Comparison of ENCODE assay signal across 19 cellular contexts in genomic region chr10:4676566-4676965, GRCh38.
DNase-seq lines count a peak whose midpoint lies in the region; ATAC-seq, FAIRE-seq and TF ChIP-seq lines count a peak whose summit lies in the region.
"Had no signal": no experiment of that assay in that cellular context is flagged by ENCODE, and none has a peak within 500 bp of the region (broad histone marks: within the 10 kb centered on the region; RNA-seq: fewer than 3 reads in every experiment).

No MANE protein-coding gene starts in this region.

- dilution Hi-C loops in mammary epithelial cell (cut with HindIII; ENCODE audit: low sequenced_read_pairs) = loop anchor here (5.0 to 25.0 kb wide), 3 partner anchors 86 to 911 kb away; no protein-coding TSS in a partner anchor

- ATAC-seq in left colon (peak; percentile 21), GM23338 (no peak)
- ATAC-seq: HCT116 had no signal

- H3K36me3 ChIP-seq in mammary epithelial cell (ENCODE audit: insufficient read depth, low read length) = no peaks in the 10 kb centered on the region
- H3K36me3 ChIP-seq in transverse colon = no peaks in the 10 kb centered on the region
- H3K36me3 ChIP-seq in GM23338 (ENCODE audit: insufficient read depth) = no peaks in the 10 kb centered on the region
- H3K36me3 ChIP-seq in GM23248 (ENCODE audit: low read depth) = no peaks in the 10 kb centered on the region
- H3K36me3 ChIP-seq: Peyer's patch had no signal

- intact Hi-C loops in mammary epithelial cell (cut with micrococcal nuclease) (loop anchor here (10.0 kb wide), 1 partner anchor 762 kb away; no protein-coding TSS in a partner anchor), left colon (cut with DNase I, micrococcal nuclease) (no loop called here), transverse colon (cut with DNase I; ENCODE audit: low total_unique reads) (no loop called here)

- H3K27me3 Mint-ChIP-seq in GM23338 (ENCODE audit: insufficient read depth, low read depth, poor library complexity) = no peaks in the 10 kb centered on the region

- H3K9me2 ChIP-seq in GM23338 (ENCODE audit: insufficient read depth) = no peaks in the 10 kb centered on the region
- no peaks in the 10 kb centered on the region for H3K9me2 ChIP-seq in GM23248 (ENCODE audit: insufficient read depth)
- H3K9me2 ChIP-seq: SK-N-SH had no signal

- H3K4me3 ChIP-seq in mammary epithelial cell (replicated peaks in 1 of 3; ENCODE audit: insufficient read depth in 1 of 3, low read depth in 2 of 3, low read length in 3 of 3) (peak overlapping the region in 2 of 3 experiments; percentile 61), transverse colon (no peak overlapping the region), GM23338 (no peak overlapping the region), GM23248 (no peak overlapping the region)

- no peaks in the 10 kb centered on the region for H3K36me3 Mint-ChIP-seq in GM23338 (ENCODE audit: low read depth)
- H3K36me3 Mint-ChIP-seq: CD4-positive, CD25-positive, alpha-beta regulatory T cell had no signal

- peak; percentile 69 for DNase-seq in HT1080 (ENCODE audit: low read depth)
- no peak for DNase-seq in mammary epithelial cell
- no peak for DNase-seq in left colon
- no peak for DNase-seq in transverse colon
- DNase-seq in urothelium cell line (ENCODE audit: low spot score) = no peak
- no peak for DNase-seq in GM23338 (ENCODE audit: low spot score)
- DNase-seq in GM23248 = no peak
- DNase-seq: CD4-positive, CD25-positive, alpha-beta regulatory T cell; NCI-H1048; NCI-H1436 treated with DMSO at 0.1 percent for 48 hours; NCI-H2081; NCI-H2227 treated with DMSO at 0.1 percent for 48 hours; NCI-H524; Peyer's patch; SHP77; SK-N-SH had no signal

- peaks cover 5% of the 10 kb centered on the region for H3K4me1 Mint-ChIP-seq in GM23338
- H3K4me1 Mint-ChIP-seq: B cell; CD4-positive, CD25-positive, alpha-beta regulatory T cell had no signal

- H3K9ac ChIP-seq in mammary epithelial cell (ENCODE audit: insufficient read depth, low read length) (peak overlapping the region; percentile 82), GM23248 (no peak overlapping the region)
- H3K9ac ChIP-seq: KMS-11 had no signal

- H3K9me3 ChIP-seq in mammary epithelial cell (replicated peaks; ENCODE audit: insufficient read depth, low read length) (no peaks in the 10 kb centered on the region), transverse colon (no peaks in the 10 kb centered on the region), GM23248 (ENCODE audit: low read depth) (no peaks in the 10 kb centered on the region)
- H3K9me3 ChIP-seq: Peyer's patch, SK-N-SH had no signal

- no TSS peak for BruUV-seq in mammary epithelial cell (replicated peaks; lab: Mats Ljungman, UMichigan)

- H3K27ac Mint-ChIP-seq in GM23338 = no peak overlapping the region
- H3K27ac Mint-ChIP-seq: B cell; CD4-positive, CD25-positive, alpha-beta regulatory T cell had no signal

- CTCF ChIA-PET in mammary epithelial cell (lab: Charles Lee; ENCODE audit: low non-redundant PET) = no interaction called here

- H3K79me2 ChIP-seq in mammary epithelial cell (ENCODE audit: insufficient read depth, low read length) (peaks cover 41% of the 10 kb centered on the region), GM23338 (replicated peaks; ENCODE audit: insufficient read depth) (no peaks in the 10 kb centered on the region), GM23248 (ENCODE audit: insufficient read depth) (peaks cover 10% of the 10 kb centered on the region; the same call in 1 of the 2 replicates)

- H3K9me3 Mint-ChIP-seq in GM23338 = no peaks in the 10 kb centered on the region
- H3K9me3 Mint-ChIP-seq: CD4-positive, CD25-positive, alpha-beta regulatory T cell had no signal

- H3K4me1 ChIP-seq in mammary epithelial cell (ENCODE audit: insufficient read depth, low read length) = peaks cover 53% of the 10 kb centered on the region
- peaks cover 8 to 34% (median 17%) of the 10 kb centered on the region in 4 donors for H3K4me1 ChIP-seq in transverse colon
- H3K4me1 ChIP-seq in GM23338 (ENCODE audit: insufficient read depth) = no peaks in the 10 kb centered on the region
- peaks cover 29% of the 10 kb centered on the region for H3K4me1 ChIP-seq in GM23248 (ENCODE audit: insufficient read depth)

- H3K4me2 ChIP-seq in mammary epithelial cell (ENCODE audit: insufficient read depth, low read depth, low read length) (peak overlapping the region; percentile 92), GM23338 (no peak overlapping the region), GM23248 (ENCODE audit: unreplicated experiment) (no peak overlapping the region)
- H3K4me2 ChIP-seq: KMS-11 had no signal

- H3F3A ChIP-seq in GM23338 (replicated peaks; ENCODE audit: low read depth) (no peaks in the 10 kb centered on the region), GM23248 (ENCODE audit: insufficient read depth) (peaks cover 27% of the 10 kb centered on the region)

- no peak for TF ChIP-seq CTCF in mammary epithelial cell (conservative IDR thresholded peaks at IDR 0.05 in 1 of 2, IDR thresholded peaks at IDR 0.05 in 1 of 2; ENCODE audit: extremely low read depth in 1 of 2, insufficient read depth in 1 of 2, low read depth in 1 of 2, low read length in 2 of 2)
- TF ChIP-seq CTCF in transverse colon (IDR thresholded peaks at IDR 0.05) = no peak
- no peak for TF ChIP-seq CTCF in GM23338 (conservative IDR thresholded peaks at IDR 0.05; ENCODE audit: low read depth in 2 of 2)

- H3K4me3 Mint-ChIP-seq in GM23338 = no peak overlapping the region
- H3K4me3 Mint-ChIP-seq: B cell; CD4-positive, CD25-positive, alpha-beta regulatory T cell had no signal

- H3K27ac ChIP-seq in mammary epithelial cell (ENCODE audit: insufficient read depth, low read depth, low read length) (peak overlapping the region; percentile 100), transverse colon (peak overlapping the region in 3 of 4 donors; percentile 24 to 71 (median 25)), GM23338 (ENCODE audit: low read depth) (no peak overlapping the region), GM23248 (no peak overlapping the region)
- H3K27ac ChIP-seq: KMS-11 had no signal

- H4K20me1 ChIP-seq in mammary epithelial cell (ENCODE audit: insufficient read depth, low read length) (no peaks in the 10 kb centered on the region), GM23338 (replicated peaks; ENCODE audit: insufficient read depth) (no peaks in the 10 kb centered on the region), GM23248 (ENCODE audit: insufficient read depth) (no peaks in the 10 kb centered on the region)

- TF ChIP-seq EP300 in transverse colon (IDR thresholded peaks at IDR 0.05; ENCODE audit: low read depth) = no peak

- in situ Hi-C loops in mammary epithelial cell (cut with MboI; ENCODE audit: low sequenced_read_pairs in 2 of 2) (loop anchor here in 1 of 2 donors (10.0 kb wide), 1 partner anchor 892 kb away; the partner anchor contains the start of gene KLF6), transverse colon (cut with MboI; ENCODE audit: low pct_ligation_motif_present in 1 of 4, low pct_unique_long_range_greater_than_20kb in 1 of 4, low sequenced_read_pairs in 3 of 4) (no loop called here), GM23248 (cut with MboI) (loop anchor here (10.0 kb wide), 1 partner anchor 88 kb away; no protein-coding TSS in a partner anchor)

- WGBS in mammary epithelial cell (ENCODE audit: low coverage, missing lambda C conversion rate) = 94% methylated on average over 3 of the region's 3 CpGs
- 89 to 97% methylated on average over 2 to 3 of the region's 3 CpGs for WGBS in transverse colon (ENCODE audit: low coverage in 1 of 2), 2 donors
- WGBS in GM23248 (ENCODE audit: low coverage in 1 of 2, low lambda C conversion rate in 2 of 2, missing lambda C conversion rate in 2 of 2), 2 experiments = 99 to 100% methylated on average over 3 of the region's 3 CpGs

- no peak for TF ChIP-seq POLR2A in transverse colon (IDR thresholded peaks at IDR 0.05)

- H3K27me3 ChIP-seq in mammary epithelial cell (ENCODE audit: insufficient read depth, low read length) (no peaks in the 10 kb centered on the region), transverse colon (no peaks in the 10 kb centered on the region), GM23338 (ENCODE audit: insufficient read depth) (no peaks in the 10 kb centered on the region), GM23248 (replicated peaks; ENCODE audit: insufficient read depth) (no peaks in the 10 kb centered on the region)
- H3K27me3 ChIP-seq: Peyer's patch had no signal

- no peak for FAIRE-seq in urothelium cell line (lab: Jason Lieb, UNC)

- no peak overlapping the region for H2AFZ ChIP-seq in mammary epithelial cell (ENCODE audit: low read depth, low read length)
- no peak overlapping the region for H2AFZ ChIP-seq in GM23338
- H2AFZ ChIP-seq in GM23248 = no peak overlapping the region

TF ChIP-seq in GM23338, 12 proteins besides CTCF, POLR2A, EP300 and RAD21 (continues in another document):
- TF ChIP-seq ZNF331 (CRISPR knock-in tag; IDR thresholded peaks at IDR 0.05; ENCODE audit: low read depth) (no peak), EZH2 (IDR thresholded peaks at IDR 0.05; ENCODE audit: low read depth, unreplicated experiment) (no peak), EZH2phosphoT487 (IDR thresholded peaks at IDR 0.05; ENCODE audit: unreplicated experiment) (no peak), STAT1 (IDR thresholded peaks at IDR 0.05; ENCODE audit: unreplicated experiment) (no peak), NANOG (IDR thresholded peaks at IDR 0.05; ENCODE audit: borderline replicate concordance) (no peak), REST (IDR thresholded peaks at IDR 0.05; ENCODE audit: unreplicated experiment) (no peak)

Comparison
In these comparisons a context has a peak if more than half of its experiments do, and no peak if none do; other contexts are left out.
1. H3K27ac ChIP-seq: peak in mammary epithelial cell (single experiment) and transverse colon (3 of 4); none in GM23338 (single experiment) and GM23248 (single experiment).
2. H3K4me3 ChIP-seq: peak in mammary epithelial cell (2 of 3); none in transverse colon (0 of 4), GM23338 (single experiment) and GM23248 (single experiment).